In genomic region chr1:61265665-61266064, GRCh38 we compare ENCODE assay signal across 6 cellular contexts.
"Had no signal": no experiment of that assay in that cellular context is flagged by ENCODE, and none has a peak within 500 bp of the region (broad histone marks: within the 10 kb centered on the region; RNA-seq: fewer than 3 reads in every experiment).

No MANE protein-coding gene starts in this region.

- DNase-seq: IMR-90, KBM-7, KG1 had no signal

- H3K4me3 ChIP-seq: K562 had no signal

- H3K27ac ChIP-seq: HL-60 had no signal

- FAIRE-seq: HTR-8/SVneo, K562 had no signal

- ATAC-seq: K562 had no signal
